19 cellular contexts compared by ENCODE assay signal in genomic region chr10:68725016-68725415, GRCh38. TPM values are rescaled to one million over a fixed set of nuclear protein-coding genes. Genes with fewer than 3 reads are reported as not detected.
A peak's percentile ranks its signal among the peaks of the same experiment; 100 is the strongest.
DNase-seq lines count a peak whose midpoint lies in the region; ATAC-seq, FAIRE-seq and TF ChIP-seq lines count a peak whose summit lies in the region.
"Had no signal": no experiment of that assay in that cellular context is flagged by ENCODE, and none has a peak within 500 bp of the region (broad histone marks: within the 10 kb centered on the region; RNA-seq: fewer than 3 reads in every experiment).

No MANE protein-coding gene starts in this region.

- H3K56ac ChIP-seq in H9 (ENCODE audit: insufficient read length, low read depth, low read length), result no peak overlapping the region

- no peak for TF ChIP-seq RAD21 in K562 (CRISPR knock-in tag; conservative IDR thresholded peaks at IDR 0.05 in 1 of 2, IDR thresholded peaks at IDR 0.05 in 1 of 2)

- BruUV-seq in Panc1 (replicated peaks; lab: Mats Ljungman, UMichigan) (TSS peak; percentile 7), K562 (replicated peaks; lab: Mats Ljungman, UMichigan) (no TSS peak)

- H2BK5ac ChIP-seq in H9 (ENCODE audit: insufficient read length, low read length), result no peak overlapping the region

- H3K4ac ChIP-seq in H9 (ENCODE audit: low read depth, low read length), result no peak overlapping the region

- CTCF ChIA-PET in Panc1 (lab: Charles Lee), result no interaction called here
- CTCF ChIA-PET in K562 (lab: Yijun Ruan, JAX; ENCODE audit: low intra/inter-chr PET ratio), result no interaction called here

- TF ChIP-seq POLR2A in K562 (conservative IDR thresholded peaks at IDR 0.05), result 0 out of 2 replicates have a peak, but pooled peaks have one; percentile 15

- H3K27ac Mint-ChIP-seq in H9, result peak overlapping the region in 2 of 3 experiments; percentile 34 to 40; a peak in 2 of 7 replicates
- H3K27ac Mint-ChIP-seq in nephron, result no peak overlapping the region
- H3K27ac Mint-ChIP-seq: CD4-positive, alpha-beta T cell had no signal

- H3K23ac ChIP-seq in H9 (ENCODE audit: insufficient read length, low read depth, low read length), result no peak overlapping the region

- no peaks in the 10 kb centered on the region for H3K9me1 ChIP-seq in K562 (ENCODE audit: control insufficient read depth, insufficient read depth, low read length)

- POLR2A ChIA-PET in Panc1 (lab: Charles Lee), result no interaction called here
- POLR2A ChIA-PET in K562 (lab: Yijun Ruan, JAX), result interaction anchor here (0.5 to 1.7 kb wide), 5 partner anchors 10 to 258 kb away, joined by 3 to 5 read pairs (median 3); no protein-coding TSS in a partner anchor

- WGBS in H9 (ENCODE audit: extremely low coverage, insufficient read length, low lambda C conversion rate), result no CpG with 5 or more reads among the region's 14 CpGs
- WGBS in K562 (ENCODE audit: insufficient coverage, low coverage, missing lambda C conversion rate), result 98% methylated on average over 14 of the region's 14 CpGs

- H3K9me3 Mint-ChIP-seq in H9, result no peaks in the 10 kb centered on the region
- H3K9me3 Mint-ChIP-seq in nephron, result no peaks in the 10 kb centered on the region
- H3K9me3 Mint-ChIP-seq: CD4-positive, alpha-beta T cell; IgD-negative memory B cell had no signal

- TF ChIP-seq CTCF in H9 (conservative IDR thresholded peaks at IDR 0.05), result no peak
- TF ChIP-seq CTCF in Panc1 (IDR thresholded peaks at IDR 0.05), result no peak
- TF ChIP-seq CTCF in K562 (IDR thresholded peaks at IDR 0.05 in 2 of 3, conservative IDR thresholded peaks at IDR 0.05 in 1 of 3; ENCODE audit: insufficient read depth in 2 of 3, low read depth in 1 of 3, low read length in 3 of 3), result no peak
- TF ChIP-seq CTCF in nephron (IDR thresholded peaks at IDR 0.05; ENCODE audit: unreplicated experiment in 3 of 3), result no peak
- TF ChIP-seq CTCF in foreskin fibroblast (IDR thresholded peaks at IDR 0.05; ENCODE audit: low read depth, low read length), result no peak

- H3K36me3 Mint-ChIP-seq in H9 (ENCODE audit: insufficient read depth in 1 of 3, low read depth in 3 of 3), result peaks cover 48 to 74% (median 66%) of the 10 kb centered on the region in 3 experiments
- H3K36me3 Mint-ChIP-seq in nephron (ENCODE audit: low read depth), result peaks cover 52% of the 10 kb centered on the region

- no peak for TF ChIP-seq EP300 in K562 (IDR thresholded peaks at IDR 0.05; ENCODE audit: low read length)

- H3K27me3 ChIP-seq in H9 (ENCODE audit: insufficient read depth, low read length) (no peaks in the 10 kb centered on the region), Panc1 (ENCODE audit: control insufficient read depth, insufficient read depth, low read length) (no peaks in the 10 kb centered on the region), K562 (ENCODE audit: control insufficient read depth in 2 of 2, insufficient read depth in 2 of 2, low read length in 2 of 2) (no peaks in the 10 kb centered on the region)

- H3K4me2 ChIP-seq in H9 (ENCODE audit: insufficient read depth, insufficient read length, low read length) (no peak overlapping the region), K562 (ENCODE audit: insufficient read depth, low read length) (no peak overlapping the region)
- H3K4me2 ChIP-seq: A549 had no signal

- H3K27ac ChIP-seq in H9 (ENCODE audit: insufficient read length, low read depth, low read length) (no peak overlapping the region), Panc1 (ENCODE audit: low read length) (no peak overlapping the region), K562 (ENCODE audit: extremely low read depth, low read depth, low read length) (no peak overlapping the region)
- H3K27ac ChIP-seq: A549, C4-2B, GM23248 had no signal

- peaks cover 2% of the 10 kb centered on the region for H3K79me1 ChIP-seq in H9 (ENCODE audit: insufficient read depth, low read depth, low read length, poor library complexity, severe bottlenecking)

- in situ Hi-C loops in Panc1 (cut with HindIII; ENCODE audit: low pct_unique_long_range_greater_than_20kb, low sequenced_read_pairs), result no loop called here
- in situ Hi-C loops in K562 (cut with MboI), result no loop called here

- H3K79me2 ChIP-seq in H9 (ENCODE audit: insufficient read depth, low read length) (peaks cover 8% of the 10 kb centered on the region; the same call in 1 of the 2 replicates), K562 (ENCODE audit: control insufficient read depth, insufficient read depth, low read length) (peaks cover 77% of the 10 kb centered on the region)

- H3K23me2 ChIP-seq in H9 (ENCODE audit: insufficient read length, low read depth, low read length, poor library complexity, severe bottlenecking), result no peaks in the 10 kb centered on the region

- intact Hi-C loops in Panc1 (cut with micrococcal nuclease; ENCODE audit: unreplicated experiment), result no loop called here
- intact Hi-C loops in K562 (cut with micrococcal nuclease), result no loop called here

- H3K4me3 Mint-ChIP-seq in H9 (no peak overlapping the region), nephron (peak overlapping the region in 2 of 3 experiments; percentile 15 to 34)

- H4K5ac ChIP-seq in H9 (ENCODE audit: insufficient read length, low read depth, low read length), result no peak overlapping the region

- H3K36me3 ChIP-seq in Panc1 (ENCODE audit: control insufficient read depth, insufficient read depth, low read length) (peaks cover 20% of the 10 kb centered on the region), K562 (ENCODE audit: control insufficient read depth, insufficient read depth, low read length) (peaks cover 71% of the 10 kb centered on the region)

- ATAC-seq in Panc1 (no peak), K562 (no peak), GM21529 (IDR thresholded peaks at IDR 0.05; ENCODE audit: unreplicated experiment) (no peak), GM21723 (IDR thresholded peaks at IDR 0.05; ENCODE audit: unreplicated experiment) (no peak)
- ATAC-seq: A549, HepG2 had no signal

- H3K14ac ChIP-seq in H9 (ENCODE audit: insufficient read depth, low read length), result no peak overlapping the region

- no peaks in the 10 kb centered on the region for H3K9me3 ChIP-seq in H9 (ENCODE audit: control insufficient read depth, low read depth, low read length)
- no peaks in the 10 kb centered on the region for H3K9me3 ChIP-seq in Panc1 (ENCODE audit: control insufficient read depth, insufficient read depth, low read depth, low read length)
- H3K9me3 ChIP-seq in K562 (replicated peaks; ENCODE audit: control insufficient read depth, insufficient read depth, low read depth, low read length), result no peaks in the 10 kb centered on the region; the same call in 1 of the 2 replicates
- H3K9me3 ChIP-seq: A549 had no signal

- no peak overlapping the region for H4K8ac ChIP-seq in H9 (replicated peaks; ENCODE audit: insufficient read length, low read depth, low read length)

- H2AFZ ChIP-seq in H9 (ENCODE audit: low read length) (no peak overlapping the region), K562 (ENCODE audit: low read depth, low read length) (no peak overlapping the region)
- H2AFZ ChIP-seq: GM23248 had no signal

- H2BK12ac ChIP-seq in H9 (ENCODE audit: insufficient read length, low read depth, low read length), result no peak overlapping the region

- H3K4me1 ChIP-seq in H9 (ENCODE audit: insufficient read depth, low read length) (no peaks in the 10 kb centered on the region), Panc1 (ENCODE audit: control insufficient read depth, insufficient read depth, low read length) (no peaks in the 10 kb centered on the region; the same call in 1 of the 2 replicates), K562 (replicated peaks in 1 of 2; ENCODE audit: control insufficient read depth in 2 of 2, insufficient read depth in 2 of 2, low read length in 2 of 2) (peaks cover 0 to 17% of the 10 kb centered on the region in 2 experiments; a peak in 2 of 5 replicates)

- H3K4me1 Mint-ChIP-seq in H9 (peaks cover 13 to 15% of the 10 kb centered on the region in 2 experiments), nephron (peaks cover 8% of the 10 kb centered on the region)

- peak; percentile 6 for DNase-seq in H9
- DNase-seq in Panc1 (ENCODE audit: low read depth, low spot score), result no peak
- DNase-seq in K562 (ENCODE audit: extremely low read depth in 1 of 4, low spot score in 3 of 4), result no peak
- no peak for DNase-seq in foreskin fibroblast
- DNase-seq in HCEC 1CT, result no peak
- DNase-seq: AML-193; CD4-positive, alpha-beta T cell; DMS153; DMS79; GDM1; GM23248; KG1 had no signal

- H2AK5ac ChIP-seq in H9 (ENCODE audit: insufficient read length, low read length), result no peak overlapping the region

- no peak overlapping the region for H4K91ac ChIP-seq in H9 (ENCODE audit: insufficient read length, low read depth, low read length)

- H4K20me1 ChIP-seq in H9 (ENCODE audit: control insufficient read depth, insufficient read depth, insufficient read length), result no peaks in the 10 kb centered on the region
- no peaks in the 10 kb centered on the region for H4K20me1 ChIP-seq in K562 (replicated peaks; ENCODE audit: control insufficient read depth, insufficient read depth, low read length)

- no peak overlapping the region for H2BK20ac ChIP-seq in H9 (ENCODE audit: low read depth, low read length, poor library complexity, severe bottlenecking)

- H3K27me3 Mint-ChIP-seq in H9 (ENCODE audit: low read depth) (peaks cover 1% of the 10 kb centered on the region; the same call in 1 of the 2 replicates), nephron (ENCODE audit: low read depth) (no peaks in the 10 kb centered on the region)
- H3K27me3 Mint-ChIP-seq: CD4-positive, alpha-beta T cell; IgD-negative memory B cell had no signal

- H3K18ac ChIP-seq in H9 (ENCODE audit: insufficient read length, low read depth, low read length), result no peak overlapping the region

- no peak overlapping the region for H2BK15ac ChIP-seq in H9 (ENCODE audit: low read depth, low read length)

- no peak for FAIRE-seq in K562 (lab: Jason Lieb, UNC)
- FAIRE-seq: A549, HepG2 had no signal

- H3K9ac ChIP-seq in H9 (ENCODE audit: extremely low read depth, insufficient read length, low read length) (no peak overlapping the region), K562 (ENCODE audit: insufficient read depth in 1 of 2, low read depth in 2 of 2, low read length in 2 of 2) (no peak overlapping the region)
- H3K9ac ChIP-seq: GM23248 had no signal

- no peak overlapping the region for H2BK120ac ChIP-seq in H9 (ENCODE audit: low read depth, low read length, poor library complexity, severe bottlenecking)

- no peak overlapping the region for H3T11ph ChIP-seq in H9 (ENCODE audit: low read length)

- H3K4me3 ChIP-seq in Panc1 (ENCODE audit: low read depth in 2 of 2, low read length in 2 of 2) (no peak overlapping the region), K562 (no peak overlapping the region), foreskin fibroblast (ENCODE audit: low read depth in 1 of 2, low read length in 2 of 2) (no peak overlapping the region)
- H3K4me3 ChIP-seq: A549, GM23248 had no signal

RNA-seq across cellular contexts. Expression of gene CCAR1, which starts 4.0 kb away (rescaled TPM):
- total RNA-seq in H9 (2021), result 113 and 118 TPM in 2 replicates
- total RNA-seq in Panc1 (2021; ENCODE audit: unreplicated experiment), result 102 TPM
- polyA plus RNA-seq in Panc1 (2012; ENCODE audit: insufficient read length), result 42.0 TPM
- 184 and 338 TPM in 2 replicates for total RNA-seq in K562 (2011; cell fraction: chromatin; rRNA removed; ENCODE audit: low replicate concordance)
- 93.0 and 93.9 TPM in 2 replicates for total RNA-seq in K562 (2011; cell fraction: nucleolus; rRNA removed)
- total RNA-seq in K562 (2011; cell fraction: nucleoplasm; rRNA removed), result 126 and 131 TPM in 2 replicates
- 94.9 and 98.3 TPM in 2 replicates for total RNA-seq in K562 (2014; rRNA removed)
- total RNA-seq in K562 (2014; rRNA removed; fragmentation: Illumina TruSeq; extraction: Trizol), result 131 and 150 TPM in 2 replicates
- 145 and 157 TPM in 2 replicates for total RNA-seq in K562 (2015; rRNA removed; fragmentation: Illumina TruSeq; extraction: Trizol)
- total RNA-seq in K562 (2021), result 88.0 and 102 TPM in 2 replicates
- polyA plus RNA-seq in K562 (2011; rRNA removed), result 111 and 117 TPM in 2 replicates
- polyA plus RNA-seq in K562 (2011; cell fraction: cytosol; rRNA removed), result 108 and 123 TPM in 2 replicates
- polyA plus RNA-seq in K562 (2011; cell fraction: nucleus; rRNA removed), result 271 and 289 TPM in 2 replicates
- 57.3 and 65.2 TPM in 2 replicates for polyA plus RNA-seq in K562 (2012)
- 117 and 141 TPM in 2 replicates for polyA plus RNA-seq in K562 (2014; fragmentation: Illumina TruSeq; extraction: Trizol)
- 10 to 100 TPM; 44.8 to 68.5 TPM for polyA plus RNA-seq in K562 (2014; fragmentation: Nextera tagmentation; extraction: Ambion mirVana)
- polyA plus RNA-seq in K562 (2014; rRNA removed), result 112 and 173 TPM in 2 replicates
- polyA minus RNA-seq in K562 (2011; rRNA and poly(A)+ RNA removed), result 139 and 144 TPM in 2 replicates
- 31.0 and 42.7 TPM in 2 replicates for polyA minus RNA-seq in K562 (2011; cell fraction: cytosol; rRNA and poly(A)+ RNA removed)
- 95.6 and 155 TPM in 2 replicates for polyA minus RNA-seq in K562 (2011; cell fraction: nucleus; rRNA and poly(A)+ RNA removed)

Comparison
In these comparisons a context has a peak if more than half of its experiments do, and no peak if none do; other contexts are left out.
1. H3K27ac Mint-ChIP-seq: peak in H9 (2 of 3); none in nephron (0 of 3).
2. H3K4me3 Mint-ChIP-seq: peak in nephron (2 of 3); none in H9 (0 of 2).